8 cellular contexts compared by ENCODE assay signal in genomic region chr4:184746532-184746870, GRCh38. TPM values are rescaled to one million over a fixed set of nuclear protein-coding genes. Genes with fewer than 3 reads are reported as not detected.
DNase-seq lines count a peak whose midpoint lies in the region; ATAC-seq and TF ChIP-seq lines count a peak whose summit lies in the region.

No MANE protein-coding gene starts in this region.

- H3K4me3 ChIP-seq in MG63 (no peak overlapping the region), esophagus squamous epithelium (peak overlapping the region in 1 of 4 donors; percentile 34), muscle layer of duodenum (ENCODE audit: low read depth in 1 of 2, low read length in 2 of 2) (peak overlapping the region; percentile 23 to 30)

- TF ChIP-seq CTCF in esophagus squamous epithelium (IDR thresholded peaks at IDR 0.05) = no peak

- in situ Hi-C loops in ACHN (cut with HindIII; ENCODE audit: low pct_ligation_motif_present, low pct_unique_long_range_greater_than_20kb, low sequenced_read_pairs) = no loop called here

- peak overlapping the region; percentile 84 to 95 (median 89) for H3K27ac ChIP-seq in esophagus squamous epithelium
- H3K27ac ChIP-seq in muscle layer of duodenum (ENCODE audit: low read length) = peak overlapping the region; percentile 81

- H3K9me3 ChIP-seq in MG63 (no peaks in the 10 kb centered on the region), esophagus squamous epithelium (no peaks in the 10 kb centered on the region), muscle layer of duodenum (ENCODE audit: control insufficient read depth in 1 of 2, low read length in 2 of 2) (no peaks in the 10 kb centered on the region)

- no peak for ATAC-seq in GM19397 (IDR thresholded peaks at IDR 0.05; ENCODE audit: unreplicated experiment)

- intact Hi-C loops in esophagus squamous epithelium (cut with DNase I) = loop anchor here (10.0 kb wide), 2 partner anchors 102 to 238 kb away; partner anchors contain the start of genes CASP3 and PRIMPOL

- peaks cover 34 to 48% (median 35%) of the 10 kb centered on the region in 3 donors for H3K4me1 ChIP-seq in esophagus squamous epithelium
- peaks cover 22 to 28% of the 10 kb centered on the region in 2 donors for H3K4me1 ChIP-seq in muscle layer of duodenum (ENCODE audit: control insufficient read depth in 1 of 2, insufficient read depth in 2 of 2, low read length in 2 of 2)

- 13 to 15% methylated on average over 2 of the region's 2 CpGs for WGBS in esophagus squamous epithelium, 2 donors

- DNase-seq in ACHN (peak; percentile 30), MG63 (peak; percentile 32), esophagus squamous epithelium (lab: John Stamatoyannopoulos, UW) (no peak), putamen (ENCODE audit: low spot score) (no peak), NCI-H1105 (lab: John Stamatoyannopoulos, UW) (no peak)
- no peak for DNase-seq in stimulated activated naive CD4-positive, alpha-beta T cell (lab: John Stamatoyannopoulos, UW)

- H3K27me3 ChIP-seq in MG63 (no peaks in the 10 kb centered on the region), esophagus squamous epithelium (no peaks in the 10 kb centered on the region), muscle layer of duodenum (ENCODE audit: low read depth, low read length) (no peaks in the 10 kb centered on the region)

- TF ChIP-seq POLR2A in esophagus squamous epithelium (IDR thresholded peaks at IDR 0.05) = no peak

- no peaks in the 10 kb centered on the region for H3K36me3 ChIP-seq in MG63
- H3K36me3 ChIP-seq in esophagus squamous epithelium = no peaks in the 10 kb centered on the region
- no peaks in the 10 kb centered on the region for H3K36me3 ChIP-seq in muscle layer of duodenum (ENCODE audit: control insufficient read depth in 1 of 2, insufficient read depth in 2 of 2, low read length in 2 of 2)

RNA-seq across cellular contexts. Expression of gene CENPU, which starts 12.6 kb away (rescaled TPM):
- 42.4 and 46.1 TPM in 2 replicates for total RNA-seq in MG63 (2014; rRNA removed; shearing (Covaris generic); ENCODE audit: low replicate concordance)
- 10 to 100 TPM in 3 of 4 donors, 1 to 10 TPM in 1; 4.8 to 34.6 (median 18.1) TPM for total RNA-seq in esophagus squamous epithelium

Comparison
In these comparisons a context has a peak if more than half of its experiments do, and no peak if none do; other contexts are left out.
1. DNase-seq: peak in ACHN (single experiment) and MG63 (single experiment); none in esophagus squamous epithelium (single experiment), putamen (single experiment), stimulated activated naive CD4-positive, alpha-beta T cell (0 of 6) and NCI-H1105 (single experiment).